ENCODE assay signal across 1 cellular context in the genomic region with DNA sequence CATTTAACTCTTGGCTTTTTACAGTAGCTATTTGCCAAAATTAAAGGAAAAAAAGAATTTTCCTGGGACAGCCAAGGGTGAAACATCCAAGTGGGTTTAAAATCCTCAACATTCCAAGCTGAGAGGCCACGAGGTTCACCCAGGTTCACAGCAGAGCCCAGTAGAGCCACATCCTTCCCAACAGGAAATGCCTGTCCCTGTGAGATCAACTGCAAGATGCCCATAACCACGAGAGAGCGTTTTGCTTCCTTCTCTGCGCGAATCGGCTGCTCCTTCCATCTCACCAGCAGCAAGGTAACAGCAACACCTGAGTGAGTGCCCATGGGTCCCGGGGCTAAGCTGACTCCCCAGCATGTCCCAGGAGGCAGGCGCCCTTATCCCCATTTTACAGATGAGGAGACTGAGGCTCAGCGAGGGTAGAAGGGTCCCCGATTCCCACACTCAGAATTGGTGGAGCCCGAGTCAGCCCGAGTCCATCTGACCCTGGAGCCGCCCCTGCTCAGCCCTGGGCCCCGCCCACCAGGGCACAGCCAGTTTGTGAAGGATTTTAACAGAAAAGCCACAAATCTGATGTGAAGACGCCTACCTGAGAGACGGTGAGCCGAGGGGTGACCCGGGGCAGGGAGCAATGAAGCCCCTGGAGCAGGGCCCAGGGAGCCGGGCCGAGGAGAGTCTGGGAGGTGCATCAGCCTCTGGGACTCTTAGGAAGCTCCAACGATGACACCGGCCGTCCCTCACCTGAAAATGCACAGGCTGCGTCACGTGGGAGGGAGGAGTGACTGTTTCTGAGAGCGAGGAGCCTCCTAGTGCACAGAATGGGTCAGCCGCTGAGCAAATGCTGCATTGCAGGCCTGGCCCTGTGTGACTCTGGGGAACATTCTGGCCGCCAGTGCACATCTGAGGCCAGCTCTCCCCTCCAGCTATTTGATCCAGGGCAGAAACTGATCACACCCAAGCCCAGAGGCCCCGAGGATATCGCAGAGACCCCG.
TF ChIP-seq lines count a peak whose summit lies in the region.

No MANE protein-coding gene starts in this region.

TF ChIP-seq in K562, 482 proteins besides CTCF, POLR2A, EP300 and RAD21:
- TF ChIP-seq RBM25 (IDR thresholded peaks at IDR 0.05; ENCODE audit: low read depth, low read length, severe bottlenecking) (peak; percentile 69), BCL6 (CRISPR knock-in tag; IDR thresholded peaks at IDR 0.05) (no peak), PHTF2 (CRISPR knock-in tag; IDR thresholded peaks at IDR 0.05) (no peak), RAD51 (IDR thresholded peaks at IDR 0.05; ENCODE audit: borderline replicate concordance, low read depth) (peak; percentile 75), ZNF263 (CRISPR knock-in tag; IDR thresholded peaks at IDR 0.05; ENCODE audit: borderline replicate concordance) (peak; percentile 69), CHD4 (IDR thresholded peaks at IDR 0.05; ENCODE audit: insufficient read depth, insufficient replicate concordance, low read depth, low read length, poor library complexity, severe bottlenecking) (peak; percentile 76), HDAC2 (IDR thresholded peaks at IDR 0.05) (0 out of 2 replicates have a peak, but pooled peaks have one; percentile 30), NFRKB (IDR thresholded peaks at IDR 0.05; ENCODE audit: low read depth) (no peak), PTRF (tag; IDR thresholded peaks at IDR 0.05) (no peak), THRAP3 (IDR thresholded peaks at IDR 0.05; ENCODE audit: borderline replicate concordance) (no peak), KDM1A (IDR thresholded peaks at IDR 0.05) (0 out of 4 replicates have a peak, but pooled peaks of 1 of the 2 experiments have one; percentile 16), JUNB (CRISPR knock-in tag; conservative IDR thresholded peaks at IDR 0.05) (no peak), CHD1 (IDR thresholded peaks at IDR 0.05; ENCODE audit: low read length) (no peak), NCOA4 (IDR thresholded peaks at IDR 0.05; ENCODE audit: partially characterized antibody) (no peak), BCOR (IDR thresholded peaks at IDR 0.05) (peak; percentile 72), ZNF143 (CRISPR knock-in tag; IDR thresholded peaks at IDR 0.05) (no peak), CBX1 (IDR thresholded peaks at IDR 0.05; ENCODE audit: low read depth) (0 out of 2 replicates have a peak, but pooled peaks have one; percentile 42), ADNP (tag; IDR thresholded peaks at IDR 0.05) (0 out of 2 replicates have a peak, but pooled peaks have one; percentile 38), RCOR1 (IDR thresholded peaks at IDR 0.05; ENCODE audit: borderline replicate concordance in 1 of 2, low read depth in 2 of 2, low read length in 2 of 2) (peak in 1 of 2 experiments; percentile 35; a peak in 1 of 4 replicates), L3MBTL2 (IDR thresholded peaks at IDR 0.05) (0 out of 2 replicates have a peak, but pooled peaks have one; percentile 11), BDP1 (IDR thresholded peaks at IDR 0.05; ENCODE audit: insufficient read depth, insufficient read length) (no peak), CTBP1 (IDR thresholded peaks at IDR 0.05; ENCODE audit: borderline replicate concordance) (peak; percentile 36; the same call in 1 of the 2 replicates), ZFP36 (IDR thresholded peaks at IDR 0.05; ENCODE audit: low read depth, low read length, partially characterized antibody) (peak; percentile 22)
- TF ChIP-seq, protein P1, sequence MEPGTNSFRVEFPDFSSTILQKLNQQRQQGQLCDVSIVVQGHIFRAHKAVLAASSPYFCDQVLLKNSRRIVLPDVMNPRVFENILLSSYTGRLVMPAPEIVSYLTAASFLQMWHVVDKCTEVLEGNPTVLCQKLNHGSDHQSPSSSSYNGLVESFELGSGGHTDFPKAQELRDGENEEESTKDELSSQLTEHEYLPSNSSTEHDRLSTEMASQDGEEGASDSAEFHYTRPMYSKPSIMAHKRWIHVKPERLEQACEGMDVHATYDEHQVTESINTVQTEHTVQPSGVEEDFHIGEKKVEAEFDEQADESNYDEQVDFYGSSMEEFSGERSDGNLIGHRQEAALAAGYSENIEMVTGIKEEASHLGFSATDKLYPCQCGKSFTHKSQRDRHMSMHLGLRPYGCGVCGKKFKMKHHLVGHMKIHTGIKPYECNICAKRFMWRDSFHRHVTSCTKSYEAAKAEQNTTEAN (CRISPR knock-in tag; IDR thresholded peaks at IDR 0.05): no peak
- TF ChIP-seq, protein P2, sequence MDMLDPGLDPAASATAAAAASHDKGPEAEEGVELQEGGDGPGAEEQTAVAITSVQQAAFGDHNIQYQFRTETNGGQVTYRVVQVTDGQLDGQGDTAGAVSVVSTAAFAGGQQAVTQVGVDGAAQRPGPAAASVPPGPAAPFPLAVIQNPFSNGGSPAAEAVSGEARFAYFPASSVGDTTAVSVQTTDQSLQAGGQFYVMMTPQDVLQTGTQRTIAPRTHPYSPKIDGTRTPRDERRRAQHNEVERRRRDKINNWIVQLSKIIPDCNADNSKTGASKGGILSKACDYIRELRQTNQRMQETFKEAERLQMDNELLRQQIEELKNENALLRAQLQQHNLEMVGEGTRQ (CRISPR knock-in tag; IDR thresholded peaks at IDR 0.05): peak; percentile 83
- TF ChIP-seq, protein P3, sequence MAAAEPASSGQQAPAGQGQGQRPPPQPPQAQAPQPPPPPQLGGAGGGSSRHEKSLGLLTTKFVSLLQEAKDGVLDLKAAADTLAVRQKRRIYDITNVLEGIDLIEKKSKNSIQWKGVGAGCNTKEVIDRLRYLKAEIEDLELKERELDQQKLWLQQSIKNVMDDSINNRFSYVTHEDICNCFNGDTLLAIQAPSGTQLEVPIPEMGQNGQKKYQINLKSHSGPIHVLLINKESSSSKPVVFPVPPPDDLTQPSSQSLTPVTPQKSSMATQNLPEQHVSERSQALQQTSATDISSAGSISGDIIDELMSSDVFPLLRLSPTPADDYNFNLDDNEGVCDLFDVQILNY (CRISPR knock-in tag; IDR thresholded peaks at IDR 0.05): no peak
- TF ChIP-seq, protein P4, sequence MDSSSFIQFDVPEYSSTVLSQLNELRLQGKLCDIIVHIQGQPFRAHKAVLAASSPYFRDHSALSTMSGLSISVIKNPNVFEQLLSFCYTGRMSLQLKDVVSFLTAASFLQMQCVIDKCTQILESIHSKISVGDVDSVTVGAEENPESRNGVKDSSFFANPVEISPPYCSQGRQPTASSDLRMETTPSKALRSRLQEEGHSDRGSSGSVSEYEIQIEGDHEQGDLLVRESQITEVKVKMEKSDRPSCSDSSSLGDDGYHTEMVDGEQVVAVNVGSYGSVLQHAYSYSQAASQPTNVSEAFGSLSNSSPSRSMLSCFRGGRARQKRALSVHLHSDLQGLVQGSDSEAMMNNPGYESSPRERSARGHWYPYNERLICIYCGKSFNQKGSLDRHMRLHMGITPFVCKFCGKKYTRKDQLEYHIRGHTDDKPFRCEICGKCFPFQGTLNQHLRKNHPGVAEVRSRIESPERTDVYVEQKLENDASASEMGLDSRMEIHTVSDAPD (CRISPR knock-in tag; IDR thresholded peaks at IDR 0.05): no peak
- TF ChIP-seq, protein P5, sequence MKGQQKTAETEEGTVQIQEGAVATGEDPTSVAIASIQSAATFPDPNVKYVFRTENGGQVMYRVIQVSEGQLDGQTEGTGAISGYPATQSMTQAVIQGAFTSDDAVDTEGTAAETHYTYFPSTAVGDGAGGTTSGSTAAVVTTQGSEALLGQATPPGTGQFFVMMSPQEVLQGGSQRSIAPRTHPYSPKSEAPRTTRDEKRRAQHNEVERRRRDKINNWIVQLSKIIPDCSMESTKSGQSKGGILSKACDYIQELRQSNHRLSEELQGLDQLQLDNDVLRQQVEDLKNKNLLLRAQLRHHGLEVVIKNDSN (CRISPR knock-in tag; IDR thresholded peaks at IDR 0.05): peak; percentile 89
